ENCODE assay signal across 18 cellular contexts in genomic region chr2:48558436-48558835, GRCh38.
DNase-seq lines count a peak whose midpoint lies in the region; TF ChIP-seq lines count a peak whose summit lies in the region.
"Had no signal": no experiment of that assay in that cellular context is flagged by ENCODE, and none has a peak within 500 bp of the region (broad histone marks: within the 10 kb centered on the region; RNA-seq: fewer than 3 reads in every experiment).

No MANE protein-coding gene starts in this region.

- H3K79me2 ChIP-seq in parathyroid adenoma: peaks cover 2% of the 10 kb centered on the region

- no peaks in the 10 kb centered on the region for H3K27me3 ChIP-seq in parathyroid adenoma (ENCODE audit: control insufficient read depth, insufficient read depth, low read length)
- H3K27me3 ChIP-seq: BLaER1 treated with 17β-estradiol and CSF1 and Interleukin-3, amounts not matched to agents 10 nM and 100 nM had no signal

- H3K9me3 ChIP-seq in parathyroid adenoma (ENCODE audit: control insufficient read depth, low read length): no peaks in the 10 kb centered on the region
- H3K9me3 ChIP-seq: HAP-1 had no signal

- no peaks in the 10 kb centered on the region for H3K36me3 ChIP-seq in parathyroid adenoma (ENCODE audit: control insufficient read depth, insufficient read depth, low read length)
- H3K36me3 ChIP-seq: BLaER1 treated with 17β-estradiol and CSF1 and Interleukin-3, amounts not matched to agents 10 nM and 100 nM; HAP-1 had no signal

- no peak for TF ChIP-seq CTCF in parathyroid adenoma (IDR thresholded peaks at IDR 0.05)

- H2AFZ ChIP-seq in parathyroid adenoma: no peak overlapping the region
- H2AFZ ChIP-seq: GM23338 had no signal

- no peak overlapping the region for H3K4me3 ChIP-seq in parathyroid adenoma (ENCODE audit: low read depth, low read length)
- H3K4me3 ChIP-seq: BLaER1 treated with 17β-estradiol and CSF1 and Interleukin-3, amounts not matched to agents 10 nM and 100 nM; GM23338; HAP-1 had no signal

- no peak overlapping the region for H3K4me2 ChIP-seq in parathyroid adenoma (ENCODE audit: low read length)
- H3K4me2 ChIP-seq: GM23338 had no signal

- H3K9ac ChIP-seq in parathyroid adenoma: no peak overlapping the region
- H3K9ac ChIP-seq: BLaER1 treated with 17β-estradiol and CSF1 and Interleukin-3, amounts not matched to agents 10 nM and 100 nM had no signal

- peak; percentile 33 for DNase-seq in DMS 273 (lab: John Stamatoyannopoulos, UW; ENCODE audit: unreplicated experiment)
- peak; percentile 33 for DNase-seq in NCI-H446 treated with DMSO at 0.1 percent for 48 hours (lab: John Stamatoyannopoulos, UW)
- peak; percentile 81 for DNase-seq in cerebellar cortex (ENCODE audit: low spot score)
- no peak for DNase-seq in Kasumi-1 (lab: John Stamatoyannopoulos, UW)
- no peak for DNase-seq in HCEC 1CT
- DNase-seq in DMS79 treated with DMSO at 0.1 percent for 48 hours (lab: John Stamatoyannopoulos, UW): no peak
- no peak for DNase-seq in inferior parietal cortex (ENCODE audit: extremely low spot score)
- DNase-seq: ACHN; CD4-positive, CD25-positive, alpha-beta regulatory T cell; DMS79; EL; GDM1; HFFc6 had no signal

- H3K4me1 ChIP-seq in parathyroid adenoma: peaks cover 26% of the 10 kb centered on the region
- H3K4me1 ChIP-seq: HAP-1 had no signal

- H3K27ac ChIP-seq in parathyroid adenoma: peak overlapping the region; percentile 18
- H3K27ac ChIP-seq: BLaER1 treated with 17β-estradiol and CSF1 and Interleukin-3, amounts not matched to agents 10 nM and 100 nM; HL-60 had no signal

Comparison
In these comparisons a context has a peak if more than half of its experiments do, and no peak if none do; other contexts are left out.
1. DNase-seq: peak in DMS 273 (single experiment), NCI-H446 treated with DMSO at 0.1 percent for 48 hours (single experiment) and cerebellar cortex (single experiment); none in Kasumi-1 (0 of 2), HCEC 1CT (single experiment), DMS79 treated with DMSO at 0.1 percent for 48 hours (single experiment) and inferior parietal cortex (single experiment).